ENCODE assay signal across 20 cellular contexts in the genomic region with DNA sequence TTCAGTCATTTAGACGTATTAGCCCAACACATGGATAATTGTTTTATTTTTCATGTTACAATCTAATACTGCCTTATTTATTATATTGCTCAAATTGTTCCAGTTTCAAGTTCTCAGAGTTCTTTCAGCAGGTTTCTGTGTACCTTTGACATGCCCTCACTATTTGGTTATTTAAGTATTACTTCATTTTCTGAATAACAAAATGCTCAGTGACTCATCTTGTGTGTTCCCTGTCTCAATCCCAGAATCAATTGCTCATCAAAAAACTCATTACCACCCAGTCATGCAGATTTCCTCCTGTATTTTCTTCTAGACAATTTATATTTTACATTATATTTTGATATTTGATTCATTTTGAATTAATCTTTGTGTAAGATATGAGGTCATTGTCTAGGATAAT.
A peak's percentile ranks its signal among the peaks of the same experiment; 100 is the strongest.
DNase-seq lines count a peak whose midpoint lies in the region; ATAC-seq, FAIRE-seq and TF ChIP-seq lines count a peak whose summit lies in the region.
"Had no signal": no experiment of that assay in that cellular context is flagged by ENCODE, and none has a peak within 500 bp of the region (broad histone marks: within the 10 kb centered on the region; RNA-seq: fewer than 3 reads in every experiment).

No MANE protein-coding gene starts in this region.

- peaks cover 3% of the 10 kb centered on the region; the same call in 1 of the 2 replicates for H3F3A ChIP-seq in PC-9 (ENCODE audit: insufficient read depth, low read depth)

- no peak for FAIRE-seq in endothelial cell of umbilical vein (lab: Jason Lieb, UNC)

- intact Hi-C loops in PC-9 (cut with micrococcal nuclease; ENCODE audit: unreplicated experiment), result no loop called here
- intact Hi-C loops in endothelial cell of umbilical vein (cut with micrococcal nuclease), result no loop called here

- peak overlapping the region; percentile 6; the same call in 1 of the 2 replicates for H3K27ac ChIP-seq in PC-9
- no peak overlapping the region for H3K27ac ChIP-seq in endothelial cell of umbilical vein (ENCODE audit: insufficient read depth, low read depth, low read length)
- H3K27ac ChIP-seq: heart right ventricle, KMS-11, sigmoid colon, upper lobe of right lung had no signal

- TF ChIP-seq CTCF in PC-9 (conservative IDR thresholded peaks at IDR 0.05), result no peak
- TF ChIP-seq CTCF in endothelial cell of umbilical vein (IDR thresholded peaks at IDR 0.05; ENCODE audit: extremely low read depth in 1 of 2, insufficient read depth in 1 of 2, low read depth in 1 of 2, low read length in 2 of 2), result no peak
- TF ChIP-seq CTCF in kidney epithelial cell (IDR thresholded peaks at IDR 0.05; ENCODE audit: insufficient read depth, low read length, poor library complexity, severe bottlenecking), result no peak

- H3K27me3 ChIP-seq in PC-9 (ENCODE audit: insufficient read depth, low read depth) (no peaks in the 10 kb centered on the region), endothelial cell of umbilical vein (ENCODE audit: control insufficient read depth in 2 of 2, insufficient read depth in 2 of 2, low read length in 2 of 2) (no peaks in the 10 kb centered on the region), kidney epithelial cell (ENCODE audit: control insufficient read depth, insufficient read depth, low read length) (no peaks in the 10 kb centered on the region)
- H3K27me3 ChIP-seq: heart right ventricle, sigmoid colon, upper lobe of right lung had no signal

- H3K9me3 ChIP-seq in PC-9 (ENCODE audit: insufficient read depth, low read depth), result no peaks in the 10 kb centered on the region
- no peaks in the 10 kb centered on the region for H3K9me3 ChIP-seq in endothelial cell of umbilical vein (replicated peaks; ENCODE audit: control insufficient read depth, insufficient read depth, low read length)
- H3K9me3 ChIP-seq: heart right ventricle, mucosa of descending colon, sigmoid colon, upper lobe of right lung had no signal

- no peaks in the 10 kb centered on the region; the same call in 1 of the 2 replicates for H3K9me2 ChIP-seq in PC-9 (ENCODE audit: insufficient read depth)

- H3K4me3 ChIP-seq in PC-9 (no peak overlapping the region), endothelial cell of umbilical vein (replicated peaks in 1 of 3; ENCODE audit: insufficient read depth in 1 of 3, low read depth in 1 of 3, low read length in 3 of 3) (no peak overlapping the region), kidney epithelial cell (ENCODE audit: low read depth, low read length) (no peak overlapping the region)
- H3K4me3 ChIP-seq: heart right ventricle, mucosa of descending colon, sigmoid colon, upper lobe of right lung had no signal

- H3K9ac ChIP-seq in endothelial cell of umbilical vein (replicated peaks; ENCODE audit: extremely low read depth, insufficient read depth, low read length), result no peak overlapping the region
- H3K9ac ChIP-seq: KMS-11 had no signal

- DNase-seq in ELR (ENCODE audit: low read depth) (peak; percentile 31), PC-9 (peak in 1 of 2 experiments; percentile 37), endothelial cell of umbilical vein (ENCODE audit: low read depth, low spot score) (no peak), kidney epithelial cell (ENCODE audit: low read depth) (peak; percentile 14), NCI-H2171 (lab: John Stamatoyannopoulos, UW) (no peak), amygdala (lab: John Stamatoyannopoulos, UW) (no peak)
- DNase-seq: activated CD4-positive, alpha-beta memory T cell treated with anti-CD3 and anti-CD28 coated beads for 36 hours; C1 segment of cervical spinal cord; Calu3; cerebellar nuclear complex; heart right ventricle; mucosa of descending colon; NCI-H187; sigmoid colon; T1000; upper lobe of right lung had no signal

- CTCF ChIA-PET in PC-9 (lab: Charles Lee), result no interaction called here
- CTCF ChIA-PET in endothelial cell of umbilical vein (lab: Charles Lee), result no interaction called here

- ATAC-seq in HG03175 (IDR thresholded peaks at IDR 0.05; ENCODE audit: unreplicated experiment) (no peak), GM18858 (IDR thresholded peaks at IDR 0.05; ENCODE audit: unreplicated experiment) (no peak)
- ATAC-seq: HCT116, heart right ventricle, mucosa of descending colon, upper lobe of right lung had no signal

- BruUV-seq in PC-9 (replicated peaks; lab: Mats Ljungman, UMichigan) (no TSS peak), endothelial cell of umbilical vein (replicated peaks; lab: Mats Ljungman, UMichigan) (no TSS peak)

- H4K20me1 ChIP-seq in PC-9 (ENCODE audit: insufficient read depth), result no peaks in the 10 kb centered on the region
- H4K20me1 ChIP-seq in endothelial cell of umbilical vein (replicated peaks; ENCODE audit: control insufficient read depth, extremely low read depth, insufficient read depth, low read length), result no peaks in the 10 kb centered on the region

- H3K79me2 ChIP-seq in PC-9 (ENCODE audit: low read depth) (no peaks in the 10 kb centered on the region), endothelial cell of umbilical vein (ENCODE audit: control insufficient read depth, insufficient read depth, low read length) (no peaks in the 10 kb centered on the region)

- H3K4me2 ChIP-seq in PC-9 (no peak overlapping the region), endothelial cell of umbilical vein (ENCODE audit: insufficient read depth, low read length) (no peak overlapping the region)
- H3K4me2 ChIP-seq: KMS-11 had no signal

- 0 out of 2 replicates have a peak, but pooled peaks cover 3% of the 10 kb centered on the region for H3K4me1 ChIP-seq in PC-9 (replicated peaks; ENCODE audit: insufficient read depth)
- no peaks in the 10 kb centered on the region for H3K4me1 ChIP-seq in endothelial cell of umbilical vein (ENCODE audit: control insufficient read depth, extremely low read depth, insufficient read depth, low read length)
- H3K4me1 ChIP-seq: heart right ventricle, sigmoid colon, upper lobe of right lung had no signal

- POLR2A ChIA-PET in PC-9 (lab: Charles Lee; ENCODE audit: unreplicated experiment) (no interaction called here), endothelial cell of umbilical vein (lab: Charles Lee) (no interaction called here)

- TF ChIP-seq POLR2A in endothelial cell of umbilical vein (IDR thresholded peaks at IDR 0.05; ENCODE audit: low read depth, low read length), result no peak

- dilution Hi-C loops in endothelial cell of umbilical vein (cut with MboI; ENCODE audit: extremely low pct_ligation_motif_present, low sequenced_read_pairs), result no loop called here

- no peaks in the 10 kb centered on the region for H3K9me1 ChIP-seq in endothelial cell of umbilical vein (replicated peaks; ENCODE audit: control insufficient read depth, extremely low read depth, insufficient read depth, low read length)

- no peaks in the 10 kb centered on the region for H3K36me3 ChIP-seq in PC-9 (ENCODE audit: low read depth)
- no peaks in the 10 kb centered on the region for H3K36me3 ChIP-seq in endothelial cell of umbilical vein (ENCODE audit: control insufficient read depth in 2 of 2, extremely low read depth in 1 of 2, insufficient read depth in 2 of 2, low read length in 2 of 2)
- H3K36me3 ChIP-seq in kidney epithelial cell (ENCODE audit: control insufficient read depth, insufficient read depth, low read length), result no peaks in the 10 kb centered on the region
- H3K36me3 ChIP-seq: heart right ventricle, sigmoid colon, upper lobe of right lung had no signal

- no peak overlapping the region for H2AFZ ChIP-seq in PC-9
- no peak overlapping the region for H2AFZ ChIP-seq in endothelial cell of umbilical vein (ENCODE audit: low read depth, low read length)

TF ChIP-seq in endothelial cell of umbilical vein, 7 proteins besides CTCF, POLR2A, EP300 and RAD21:
- TF ChIP-seq FOS (IDR thresholded peaks at IDR 0.05; ENCODE audit: borderline replicate concordance, insufficient read depth, low read length) (peak; percentile 19), JUN (IDR thresholded peaks at IDR 0.05; ENCODE audit: borderline replicate concordance, insufficient read depth, insufficient read length, low read depth) (no peak), MAX (IDR thresholded peaks at IDR 0.05; ENCODE audit: insufficient read depth, insufficient read length) (no peak), MYC (IDR thresholded peaks at IDR 0.05; ENCODE audit: low read depth, low read length) (no peak)

Comparison
In these comparisons a context has a peak if more than half of its experiments do, and no peak if none do; other contexts are left out.
1. DNase-seq: peak in ELR (single experiment) and kidney epithelial cell (single experiment); none in endothelial cell of umbilical vein (single experiment), NCI-H2171 (single experiment) and amygdala (0 of 56).